20 cellular contexts compared by ENCODE assay signal in genomic region chr10:71270821-71271220, GRCh38. TPM values are rescaled to one million over a fixed set of nuclear protein-coding genes. Genes with fewer than 3 reads are reported as not detected.
DNase-seq lines count a peak whose midpoint lies in the region; ATAC-seq, FAIRE-seq and TF ChIP-seq lines count a peak whose summit lies in the region.
"Had no signal": no experiment of that assay in that cellular context is flagged by ENCODE, and none has a peak within 500 bp of the region (broad histone marks: within the 10 kb centered on the region; RNA-seq: fewer than 3 reads in every experiment).

No MANE protein-coding gene starts in this region.

- peak overlapping the region; percentile 40 for H3K27ac Mint-ChIP-seq in activated CD8-positive, alpha-beta T cell treated with anti-CD3 and anti-CD28 coated beads, Interleukin-2, amount 10 ng/mL, durations not matched to agents 7 days and 5 days
- H3K27ac Mint-ChIP-seq in activated CD8-positive, alpha-beta T cell treated with anti-CD3 and anti-CD28 coated beads for 36 hours = no peak overlapping the region
- H3K27ac Mint-ChIP-seq in endodermal cell = peak overlapping the region; percentile 89
- H3K27ac Mint-ChIP-seq: activated CD4-positive, alpha-beta memory T cell treated with anti-CD3 and anti-CD28 coated beads for 36 hours; activated naive CD8-positive, alpha-beta T cell; activated T-helper 17 cell treated with anti-CD3 and anti-CD28 coated beads, Interleukin-2, amount 50 U/mL, for 72 hours; T-helper 2 cell treated with Interferon-gamma antibody and Interleukin-4, amounts not matched to agents 5 μg/mL and 100 μg/mL, for 36 hours had no signal

- no peak for FAIRE-seq in kidney (lab: Jason Lieb, UNC)

- H3K36me3 ChIP-seq in IMR-90 (ENCODE audit: control insufficient read depth, insufficient read depth, low read length) (no peaks in the 10 kb centered on the region), endodermal cell (ENCODE audit: control insufficient read depth, insufficient read depth, low read length) (no peaks in the 10 kb centered on the region), smooth muscle cell (ENCODE audit: low read depth) (no peaks in the 10 kb centered on the region), kidney (ENCODE audit: control insufficient read depth in 1 of 2, insufficient read depth in 2 of 2, low read length in 2 of 2) (no peaks in the 10 kb centered on the region)
- H3K36me3 ChIP-seq: colonic mucosa, left lung had no signal

- no peaks in the 10 kb centered on the region for H3K9me3 Mint-ChIP-seq in activated CD8-positive, alpha-beta T cell treated with anti-CD3 and anti-CD28 coated beads, Interleukin-2, amount 10 ng/mL, durations not matched to agents 7 days and 5 days (ENCODE audit: insufficient read depth)
- H3K9me3 Mint-ChIP-seq in activated CD8-positive, alpha-beta T cell treated with anti-CD3 and anti-CD28 coated beads for 36 hours = no peaks in the 10 kb centered on the region
- no peaks in the 10 kb centered on the region for H3K9me3 Mint-ChIP-seq in endodermal cell
- H3K9me3 Mint-ChIP-seq: activated CD4-positive, alpha-beta memory T cell treated with anti-CD3 and anti-CD28 coated beads for 36 hours; activated T-helper 17 cell treated with anti-CD3 and anti-CD28 coated beads, Interleukin-2, amount 50 U/mL, for 72 hours; T-helper 2 cell treated with Interferon-gamma antibody and Interleukin-4, amounts not matched to agents 5 μg/mL and 100 μg/mL, for 36 hours; type B pancreatic cell had no signal

- peak overlapping the region; percentile 77; the same call in 1 of the 2 replicates for H2AK5ac ChIP-seq in IMR-90 (ENCODE audit: low read depth, low read length)

- H3K4ac ChIP-seq in IMR-90 (ENCODE audit: low read depth, low read length) = 0 out of 2 replicates have a peak overlapping the region, but pooled peaks have one; percentile 36

- H2AK9ac ChIP-seq in IMR-90 (replicated peaks; ENCODE audit: low read depth, low read length, poor library complexity) = peak overlapping the region; percentile 75

- no peaks in the 10 kb centered on the region for H3K36me3 Mint-ChIP-seq in activated CD8-positive, alpha-beta T cell treated with anti-CD3 and anti-CD28 coated beads, Interleukin-2, amount 10 ng/mL, durations not matched to agents 7 days and 5 days (ENCODE audit: low read depth)
- H3K36me3 Mint-ChIP-seq in activated CD8-positive, alpha-beta T cell treated with anti-CD3 and anti-CD28 coated beads for 36 hours (ENCODE audit: low read depth) = no peaks in the 10 kb centered on the region
- H3K36me3 Mint-ChIP-seq in endodermal cell (ENCODE audit: low read depth) = no peaks in the 10 kb centered on the region
- H3K36me3 Mint-ChIP-seq: activated CD4-positive, alpha-beta memory T cell treated with anti-CD3 and anti-CD28 coated beads for 36 hours; activated naive CD8-positive, alpha-beta T cell; type B pancreatic cell had no signal

- no peak overlapping the region for H3K4me3 Mint-ChIP-seq in activated CD8-positive, alpha-beta T cell treated with anti-CD3 and anti-CD28 coated beads, Interleukin-2, amount 10 ng/mL, durations not matched to agents 7 days and 5 days
- H3K4me3 Mint-ChIP-seq in activated CD8-positive, alpha-beta T cell treated with anti-CD3 and anti-CD28 coated beads for 36 hours = no peak overlapping the region
- no peak overlapping the region for H3K4me3 Mint-ChIP-seq in endodermal cell
- H3K4me3 Mint-ChIP-seq: activated CD4-positive, alpha-beta memory T cell treated with anti-CD3 and anti-CD28 coated beads for 36 hours; activated naive CD8-positive, alpha-beta T cell; activated T-helper 17 cell treated with anti-CD3 and anti-CD28 coated beads, Interleukin-2, amount 50 U/mL, for 72 hours; T-helper 2 cell treated with Interferon-gamma antibody and Interleukin-4, amounts not matched to agents 5 μg/mL and 100 μg/mL, for 36 hours; type B pancreatic cell had no signal

- no peak overlapping the region for H2BK20ac ChIP-seq in IMR-90 (ENCODE audit: low read depth, low read length)

- H3K27me3 Mint-ChIP-seq in activated CD8-positive, alpha-beta T cell treated with anti-CD3 and anti-CD28 coated beads, Interleukin-2, amount 10 ng/mL, durations not matched to agents 7 days and 5 days (ENCODE audit: low read depth) = no peaks in the 10 kb centered on the region
- H3K27me3 Mint-ChIP-seq in activated CD8-positive, alpha-beta T cell treated with anti-CD3 and anti-CD28 coated beads for 36 hours = peaks cover 1% of the 10 kb centered on the region
- H3K27me3 Mint-ChIP-seq in endodermal cell (ENCODE audit: insufficient read depth) = no peaks in the 10 kb centered on the region
- H3K27me3 Mint-ChIP-seq: activated naive CD8-positive, alpha-beta T cell; activated T-helper 17 cell treated with anti-CD3 and anti-CD28 coated beads, Interleukin-2, amount 50 U/mL, for 72 hours; type B pancreatic cell had no signal

- no peak overlapping the region for H2BK5ac ChIP-seq in IMR-90 (ENCODE audit: low read depth, low read length, poor library complexity, severe bottlenecking)

- H4K20me1 ChIP-seq in IMR-90 (ENCODE audit: insufficient read depth, low read length) = peaks cover 6% of the 10 kb centered on the region; the same call in 1 of the 2 replicates
- H4K20me1 ChIP-seq in smooth muscle cell (ENCODE audit: low read depth) = peaks cover 98% of the 10 kb centered on the region

- POLR2A ChIA-PET in activated CD8-positive, alpha-beta T cell treated with anti-CD3 and anti-CD28 coated beads, Interleukin-2, amount 10 ng/mL, durations not matched to agents 7 days and 5 days (lab: Charles Lee) = no interaction called here
- POLR2A ChIA-PET in activated CD8-positive, alpha-beta T cell treated with anti-CD3 and anti-CD28 coated beads for 36 hours (lab: Charles Lee) = interaction anchor here (0.6 kb wide), 1 partner anchor 425 kb away, joined by 3 read pairs; no protein-coding TSS in a partner anchor
- POLR2A ChIA-PET in IMR-90 (lab: Charles Lee; ENCODE audit: unreplicated experiment) = no interaction called here

- DNase-seq in activated CD8-positive, alpha-beta T cell treated with anti-CD3 and anti-CD28 coated beads, Interleukin-2, amount 10 ng/mL, durations not matched to agents 7 days and 5 days = no peak
- no peak for DNase-seq in activated CD8-positive, alpha-beta T cell treated with anti-CD3 and anti-CD28 coated beads for 36 hours
- DNase-seq in IMR-90 = no peak
- DNase-seq in endodermal cell = no peak
- DNase-seq in smooth muscle cell (lab: John Stamatoyannopoulos, UW; ENCODE audit: unreplicated experiment) = no peak
- no peak for DNase-seq in kidney
- no peak for DNase-seq in NCI-H82 treated with DMSO at 0.1 percent for 48 hours (lab: John Stamatoyannopoulos, UW; ENCODE audit: unreplicated experiment)
- no peak for DNase-seq in NK-92 treated with Interleukin-12 subunit alpha and Interleukin-12 subunit beta, amount 100 ng/mL, for 24 hours (lab: John Stamatoyannopoulos, UW)
- DNase-seq: activated CD4-positive, alpha-beta T cell treated with anti-CD3 and anti-CD28 coated beads for 1 hour; activated CD8-positive, alpha-beta memory T cell treated with anti-CD3 and anti-CD28 coated beads, Interleukin-2, amount 50 U/mL, for 48 hours; effector CD4-positive, alpha-beta T cell; left lung; NCI-H187 had no signal

- H3K79me1 ChIP-seq in IMR-90 (ENCODE audit: low read depth in 1 of 2, low read length in 2 of 2) = peaks cover 0 to 10% of the 10 kb centered on the region in 2 experiments; a peak in 1 of 4 replicates

- no peak overlapping the region for H4K5ac ChIP-seq in IMR-90 (ENCODE audit: low read depth, low read length)

- H2BK120ac ChIP-seq in IMR-90 (ENCODE audit: low read depth, low read length) = peak overlapping the region; percentile 11; the same call in 1 of the 2 replicates

- in situ Hi-C loops in IMR-90 (cut with MboI; ENCODE audit: low sequenced_read_pairs) = no loop called here

- TF ChIP-seq CTCF in activated CD8-positive, alpha-beta T cell treated with anti-CD3 and anti-CD28 coated beads for 36 hours (IDR thresholded peaks at IDR 0.05) = no peak
- TF ChIP-seq CTCF in IMR-90 (conservative IDR thresholded peaks at IDR 0.05; ENCODE audit: low read depth, low read length) (no peak), endodermal cell (conservative IDR thresholded peaks at IDR 0.05) (no peak), smooth muscle cell (IDR thresholded peaks at IDR 0.05; ENCODE audit: borderline replicate concordance, insufficient read depth, poor library complexity, severe bottlenecking) (no peak), kidney (IDR thresholded peaks at IDR 0.05; ENCODE audit: borderline replicate concordance, extremely low read depth, insufficient read depth) (no peak)

- CTCF ChIA-PET in activated CD8-positive, alpha-beta T cell treated with anti-CD3 and anti-CD28 coated beads, Interleukin-2, amount 10 ng/mL, durations not matched to agents 7 days and 5 days (lab: Charles Lee) = interaction anchor here (0.8 to 1.8 kb wide), 6 partner anchors 8 to 346 kb away, joined by 3 to 14 read pairs (median 4); no protein-coding TSS in a partner anchor
- CTCF ChIA-PET in activated CD8-positive, alpha-beta T cell treated with anti-CD3 and anti-CD28 coated beads for 36 hours (lab: Charles Lee) = interaction anchor here (0.8 to 2.9 kb wide), 8 partner anchors 9 to 300 kb away, joined by 3 to 22 read pairs (median 5); no protein-coding TSS in a partner anchor
- CTCF ChIA-PET in IMR-90 (lab: Yijun Ruan, JAX) = interaction anchor here (1.4 kb wide), 1 partner anchor 11 kb away, joined by 9 read pairs; no protein-coding TSS in a partner anchor

- dilution Hi-C loops in IMR-90 (cut with HindIII; ENCODE audit: low sequenced_read_pairs, unreplicated experiment) = no loop called here

- H3K27me3 ChIP-seq in IMR-90 (ENCODE audit: control insufficient read depth, insufficient read depth, low read length) (no peaks in the 10 kb centered on the region), endodermal cell (ENCODE audit: control insufficient read depth, insufficient read depth, low read length, poor library complexity, severe bottlenecking) (no peaks in the 10 kb centered on the region), smooth muscle cell (ENCODE audit: low read depth) (no peaks in the 10 kb centered on the region)
- H3K27me3 ChIP-seq: colonic mucosa, left lung had no signal

- H3K56ac ChIP-seq in IMR-90 (ENCODE audit: extremely low read depth, insufficient read depth, low read length) = no peak overlapping the region

- TF ChIP-seq RAD21 in IMR-90 (IDR thresholded peaks at IDR 0.05; ENCODE audit: low read length) = no peak

- no peak overlapping the region for H2AFZ ChIP-seq in IMR-90 (replicated peaks; ENCODE audit: low read length, poor library complexity)
- no peak overlapping the region for H2AFZ ChIP-seq in smooth muscle cell (ENCODE audit: low read depth)
- H2AFZ ChIP-seq: GM23248 had no signal

- H3K27ac ChIP-seq in IMR-90 (ENCODE audit: insufficient read depth, low read length) (no peak overlapping the region), endodermal cell (ENCODE audit: low read depth, low read length) (peak overlapping the region; percentile 92), smooth muscle cell (ENCODE audit: low read depth) (peak overlapping the region; percentile 64), kidney (ENCODE audit: low read depth in 2 of 2, low read length in 2 of 2) (no peak overlapping the region)
- H3K27ac ChIP-seq: colonic mucosa, GM23248, left lung had no signal

- no peak overlapping the region for H3K14ac ChIP-seq in IMR-90 (replicated peaks; ENCODE audit: low read depth, low read length)

- WGBS in IMR-90 (ENCODE audit: extremely low coverage in 2 of 2, insufficient read length in 1 of 2), 2 experiments = 100% methylated on average over 2 of the region's 3 CpGs; no CpG with 5 or more reads in 1 of the 2 experiments
- WGBS in endodermal cell (ENCODE audit: insufficient coverage in 1 of 2, insufficient read length in 1 of 2), 2 experiments = 77 to 100% methylated on average over 2 to 3 of the region's 3 CpGs
- WGBS in smooth muscle cell (ENCODE audit: low lambda C conversion rate) = 92% methylated on average over 3 of the region's 3 CpGs

- H3K4me2 ChIP-seq in IMR-90 (ENCODE audit: low read depth, low read length) (no peak overlapping the region), smooth muscle cell (peak overlapping the region; percentile 38)

- H3K9me3 ChIP-seq in IMR-90 (ENCODE audit: control insufficient read depth, insufficient read depth, low read length) (no peaks in the 10 kb centered on the region), endodermal cell (ENCODE audit: control insufficient read depth, low read length) (no peaks in the 10 kb centered on the region), smooth muscle cell (replicated peaks; ENCODE audit: low read depth) (no peaks in the 10 kb centered on the region), kidney (ENCODE audit: control insufficient read depth in 1 of 2, low read length in 2 of 2) (no peaks in the 10 kb centered on the region)
- H3K9me3 ChIP-seq: colonic mucosa, left lung had no signal

- H3K9me1 ChIP-seq in IMR-90 (ENCODE audit: insufficient read depth, low read length) = 0 out of 2 replicates have a peak, but pooled peaks cover 5% of the 10 kb centered on the region

- H3K4me1 Mint-ChIP-seq in activated CD8-positive, alpha-beta T cell treated with anti-CD3 and anti-CD28 coated beads, Interleukin-2, amount 10 ng/mL, durations not matched to agents 7 days and 5 days (ENCODE audit: low read depth) = peaks cover 12% of the 10 kb centered on the region
- H3K4me1 Mint-ChIP-seq in activated CD8-positive, alpha-beta T cell treated with anti-CD3 and anti-CD28 coated beads for 36 hours (ENCODE audit: low read depth) = no peaks in the 10 kb centered on the region
- peaks cover 19% of the 10 kb centered on the region for H3K4me1 Mint-ChIP-seq in endodermal cell
- H3K4me1 Mint-ChIP-seq: activated T-helper 17 cell treated with anti-CD3 and anti-CD28 coated beads, Interleukin-2, amount 50 U/mL, for 72 hours had no signal

- no peak for ATAC-seq in activated CD8-positive, alpha-beta T cell treated with anti-CD3 and anti-CD28 coated beads, Interleukin-2, amount 10 ng/mL, durations not matched to agents 7 days and 5 days
- no peak for ATAC-seq in activated CD8-positive, alpha-beta T cell treated with anti-CD3 and anti-CD28 coated beads for 36 hours
- no peak for ATAC-seq in IMR-90 (ENCODE audit: low read depth)

- no TSS peak for BruUV-seq in IMR-90 (replicated peaks; lab: Mats Ljungman, UMichigan)

- peaks cover 80% of the 10 kb centered on the region for H3K79me2 ChIP-seq in smooth muscle cell (ENCODE audit: low read depth)

- peak overlapping the region in 1 of 2 experiments; percentile 6; a peak in 1 of 4 replicates for H4K8ac ChIP-seq in IMR-90 (ENCODE audit: low read depth in 2 of 2, low read length in 2 of 2)

- no peak overlapping the region for H3K23ac ChIP-seq in IMR-90 (ENCODE audit: low read depth, low read length)

- H3K9ac ChIP-seq in IMR-90 (ENCODE audit: low read depth, low read length) (no peak overlapping the region), endodermal cell (ENCODE audit: extremely low read depth, low read length, poor library complexity, severe bottlenecking) (no peak overlapping the region), smooth muscle cell (ENCODE audit: low read depth) (no peak overlapping the region), kidney (ENCODE audit: low read length in 2 of 2) (no peak overlapping the region)
- H3K9ac ChIP-seq: GM23248 had no signal

- no peak overlapping the region for H3K4me3 ChIP-seq in IMR-90 (ENCODE audit: insufficient read depth, low read depth, low read length)
- no peak overlapping the region for H3K4me3 ChIP-seq in endodermal cell (ENCODE audit: low read length)
- H3K4me3 ChIP-seq in smooth muscle cell = no peak overlapping the region
- no peak overlapping the region for H3K4me3 ChIP-seq in kidney (ENCODE audit: low read length in 2 of 2)
- H3K4me3 ChIP-seq: colonic mucosa, GM23248, left lung had no signal

- no peak overlapping the region for H4K91ac ChIP-seq in IMR-90 (ENCODE audit: insufficient read depth, low read depth, low read length)

- no peak overlapping the region for H2BK15ac ChIP-seq in IMR-90 (ENCODE audit: low read depth, low read length)

- H3K4me1 ChIP-seq in IMR-90 (ENCODE audit: control insufficient read depth, insufficient read depth, low read length) = peaks cover 30% of the 10 kb centered on the region
- no peaks in the 10 kb centered on the region for H3K4me1 ChIP-seq in endodermal cell (ENCODE audit: control insufficient read depth, insufficient read depth, low read length)
- peaks cover 15% of the 10 kb centered on the region for H3K4me1 ChIP-seq in smooth muscle cell (ENCODE audit: low read depth)
- peaks cover 0 to 14% of the 10 kb centered on the region in 2 donors for H3K4me1 ChIP-seq in kidney (ENCODE audit: control insufficient read depth in 1 of 2, insufficient read depth in 1 of 2, low read depth in 1 of 2, low read length in 2 of 2)
- H3K4me1 ChIP-seq: colonic mucosa had no signal

- H3K18ac ChIP-seq in IMR-90 (ENCODE audit: low read depth, low read length) = no peak overlapping the region

- peaks cover 39% of the 10 kb centered on the region for H3F3A ChIP-seq in smooth muscle cell (ENCODE audit: low read depth)

- intact Hi-C loops in activated CD8-positive, alpha-beta T cell treated with anti-CD3 and anti-CD28 coated beads for 36 hours (cut with micrococcal nuclease) = no loop called here
- intact Hi-C loops in IMR-90 (cut with micrococcal nuclease) = no loop called here
- intact Hi-C loops in kidney (cut with DNase I) = no loop called here

- no peak for TF ChIP-seq POLR2A in IMR-90 (IDR thresholded peaks at IDR 0.05; ENCODE audit: low read depth, low read length)

RNA-seq across cellular contexts. Expression of gene SLC29A3, which starts 48.2 kb away (rescaled TPM):
- total RNA-seq in activated CD8-positive, alpha-beta T cell treated with anti-CD3 and anti-CD28 coated beads, Interleukin-2, amount 10 ng/mL, durations not matched to agents 7 days and 5 days = 1 to 10 TPM; 3.0 to 3.4 TPM
- 1 to 10 TPM; 2.9 to 3.3 TPM for total RNA-seq in activated CD8-positive, alpha-beta T cell treated with anti-CD3 and anti-CD28 coated beads for 36 hours
- total RNA-seq in IMR-90 (2012; rRNA removed) (0.72 and 0.83 TPM in 2 replicates), endodermal cell (10 to 100 TPM; 14.1 to 16.8 TPM), smooth muscle cell (2.9 and 3.6 TPM in 2 replicates), kidney (5.3 TPM)
- polyA plus RNA-seq in IMR-90 (2012; rRNA removed) (3.0 and 3.8 TPM in 2 replicates), smooth muscle cell (4.8 and 7.1 TPM in 2 replicates), kidney (ENCODE audit: insufficient read depth, low read depth, low replicate concordance) (5.7 TPM)
- polyA plus RNA-seq in IMR-90 (2012; cell fraction: cytosol; rRNA removed) = 0.79 and 3.2 TPM in 2 replicates
- 1.6 and 2.4 TPM in 2 replicates for polyA plus RNA-seq in IMR-90 (2012; cell fraction: nucleus; rRNA removed; ENCODE audit: low replicate concordance)
- 11.4 TPM for polyA plus RNA-seq in endodermal cell (2013, experiment 1 of 2)
- 9.7 TPM for polyA plus RNA-seq in endodermal cell (2013, experiment 2 of 2)

RNA-seq across cellular contexts. Expression of gene UNC5B, which starts 58.5 kb away (rescaled TPM):
- under 1 TPM in 1 of 2 experiments, not detected in 1; 0.05 TPM for total RNA-seq in activated CD8-positive, alpha-beta T cell treated with anti-CD3 and anti-CD28 coated beads, Interleukin-2, amount 10 ng/mL, durations not matched to agents 7 days and 5 days
- total RNA-seq in activated CD8-positive, alpha-beta T cell treated with anti-CD3 and anti-CD28 coated beads for 36 hours = under 1 TPM; 0.07 TPM
- total RNA-seq in IMR-90 (2012; rRNA removed) (1.4 and 1.6 TPM in 2 replicates), endodermal cell (10 to 100 TPM in 1 of 2 donors, 1 to 10 TPM in 1; 9.7 to 14.5 TPM), smooth muscle cell (89.6 and 92.7 TPM in 2 replicates), kidney (22.6 TPM)
- polyA plus RNA-seq in IMR-90 (2012; rRNA removed) (4.2 and 4.4 TPM in 2 replicates), smooth muscle cell (115 and 142 TPM in 2 replicates), kidney (ENCODE audit: insufficient read depth, low read depth, low replicate concordance) (5.5 TPM)
- 3.2 and 6.3 TPM in 2 replicates for polyA plus RNA-seq in IMR-90 (2012; cell fraction: cytosol; rRNA removed)
- 6.9 and 11.9 TPM in 2 replicates for polyA plus RNA-seq in IMR-90 (2012; cell fraction: nucleus; rRNA removed; ENCODE audit: low replicate concordance)
- polyA plus RNA-seq in endodermal cell (2013, experiment 1 of 2) = 14.7 TPM
- 13.2 TPM for polyA plus RNA-seq in endodermal cell (2013, experiment 2 of 2)

Comparison
In these comparisons a context has a peak if more than half of its experiments do, and no peak if none do; other contexts are left out.
1. H3K27ac ChIP-seq: peak in endodermal cell (single experiment) and smooth muscle cell (single experiment); none in IMR-90 (single experiment) and kidney (0 of 2).